26 cellular contexts compared by ENCODE assay signal in the genomic region with DNA sequence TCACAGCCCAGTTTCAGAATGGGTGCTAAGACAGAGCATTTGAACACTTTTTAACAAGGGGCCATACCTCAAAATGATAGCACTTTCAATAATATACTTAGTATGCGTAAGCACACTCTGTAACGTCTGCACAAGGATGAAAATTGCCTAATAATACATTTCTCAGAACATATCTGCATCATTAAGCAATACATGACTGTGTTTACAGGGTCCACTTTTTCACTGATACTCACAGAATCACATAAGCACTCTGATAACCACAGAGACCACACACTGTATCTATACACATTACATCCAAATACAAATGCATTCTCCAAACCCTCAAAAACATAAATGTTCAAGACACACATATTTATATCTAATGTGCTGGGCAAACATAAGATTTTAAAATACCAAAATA.
"Had no signal": no experiment of that assay in that cellular context is flagged by ENCODE, and none has a peak within 500 bp of the region (broad histone marks: within the 10 kb centered on the region; RNA-seq: fewer than 3 reads in every experiment).

No MANE protein-coding gene starts in this region.

- DNase-seq: islet precursor cell; left ventricle myocardium inferior; mesendoderm; naive B cell; natural killer cell; nephron progenitor cell; occipital lobe; retina; right cardiac atrium; spleen; stimulated activated CD4-positive, alpha-beta T cell treated with anti-CD3 and anti-CD28 coated beads, Interleukin-4, amount 100 ng/mL, for 24 hours; stimulated activated naive CD4-positive, alpha-beta T cell; tibial artery; trophoblast cell; upper lobe of right lung; uterus had no signal

- H3K9me3 Mint-ChIP-seq: natural killer cell; stimulated activated effector memory CD8-positive, alpha-beta T cell treated with anti-CD3 and anti-CD28 coated beads, Interleukin-12 subunit alpha, Interleukin-12 subunit beta, amount 100 ng/mL, for 72 hours had no signal

- H3K4me1 Mint-ChIP-seq: mesothelial cell of epicardium; naive B cell; nephron progenitor cell; neural progenitor cell; stimulated activated effector memory CD8-positive, alpha-beta T cell treated with anti-CD3 and anti-CD28 coated beads, Interleukin-12 subunit alpha, Interleukin-12 subunit beta, amount 100 ng/mL, for 72 hours had no signal

- H3K27ac Mint-ChIP-seq: mesothelial cell of epicardium; nephron progenitor cell; neural progenitor cell; stimulated activated effector memory CD8-positive, alpha-beta T cell treated with anti-CD3 and anti-CD28 coated beads, Interleukin-12 subunit alpha, Interleukin-12 subunit beta, amount 100 ng/mL, for 72 hours; stimulated activated naive CD8-positive, alpha-beta T cell treated with anti-CD3 and anti-CD28 coated beads, Interleukin-15, Interleukin-2, amounts not matched to agents 100 ng/mL and 50 ng/mL, for 24 hours had no signal

- ATAC-seq: natural killer cell; right cardiac atrium; sciatic nerve; stimulated activated effector memory CD8-positive, alpha-beta T cell treated with anti-CD3 and anti-CD28 coated beads, Interleukin-12 subunit alpha, Interleukin-12 subunit beta, amount 100 ng/mL, for 72 hours; upper lobe of right lung had no signal

- H3K27me3 Mint-ChIP-seq: naive B cell; stimulated activated naive CD8-positive, alpha-beta T cell treated with anti-CD3 and anti-CD28 coated beads, Interleukin-15, Interleukin-2, amounts not matched to agents 100 ng/mL and 50 ng/mL, for 24 hours had no signal

- H3K4me3 Mint-ChIP-seq: mesothelial cell of epicardium; naive B cell; natural killer cell; nephron progenitor cell; neural progenitor cell; stimulated activated effector memory CD8-positive, alpha-beta T cell treated with anti-CD3 and anti-CD28 coated beads, Interleukin-12 subunit alpha, Interleukin-12 subunit beta, amount 100 ng/mL, for 72 hours; stimulated activated naive CD8-positive, alpha-beta T cell treated with anti-CD3 and anti-CD28 coated beads, Interleukin-15, Interleukin-2, amounts not matched to agents 100 ng/mL and 50 ng/mL, for 24 hours had no signal

- H3K4me3 ChIP-seq: hepatocyte, left ventricle myocardium inferior, lung, neural progenitor cell, skin epidermis, spleen, suprapubic skin, thoracic aorta, tibial artery, upper lobe of right lung, uterus had no signal
